ENCODE assay signal across 8 cellular contexts in genomic region chr2:210172219-210172575, GRCh38. TPM values are rescaled to one million over a fixed set of nuclear protein-coding genes. Genes with fewer than 3 reads are reported as not detected.
DNase-seq lines count a peak whose midpoint lies in the region; ATAC-seq and TF ChIP-seq lines count a peak whose summit lies in the region.

No MANE protein-coding gene starts in this region.

- peak; percentile 3 for DNase-seq in GM03348 (ENCODE audit: low spot score)
- DNase-seq in Panc1 (ENCODE audit: low read depth, low spot score): no peak
- DNase-seq in fibroblast of lung (ENCODE audit: low read depth in 2 of 2): no peak
- DNase-seq in sigmoid colon: no peak
- DNase-seq in C1 segment of cervical spinal cord (lab: John Stamatoyannopoulos, UW): no peak
- no peak for DNase-seq in T1000 (lab: John Stamatoyannopoulos, UW)
- no peak for DNase-seq in NCI-H1436 (lab: John Stamatoyannopoulos, UW)

- POLR2A ChIA-PET in Panc1 (lab: Charles Lee): no interaction called here

- H3K9me3 ChIP-seq in Panc1 (ENCODE audit: control insufficient read depth, insufficient read depth, low read depth, low read length): no peaks in the 10 kb centered on the region
- no peaks in the 10 kb centered on the region for H3K9me3 ChIP-seq in fibroblast of lung (ENCODE audit: control insufficient read depth, insufficient read depth, low read depth, low read length)
- no peaks in the 10 kb centered on the region for H3K9me3 ChIP-seq in sigmoid colon

- no peaks in the 10 kb centered on the region; the same call in 1 of the 2 replicates for H3K27me3 ChIP-seq in Panc1 (ENCODE audit: control insufficient read depth, insufficient read depth, low read length)
- no peaks in the 10 kb centered on the region for H3K27me3 ChIP-seq in fibroblast of lung (ENCODE audit: control insufficient read depth, insufficient read depth, low read length)
- H3K27me3 ChIP-seq in sigmoid colon: no peaks in the 10 kb centered on the region

- H3K36me3 ChIP-seq in Panc1 (ENCODE audit: control insufficient read depth, insufficient read depth, low read length) (no peaks in the 10 kb centered on the region), fibroblast of lung (ENCODE audit: control insufficient read depth, insufficient read depth, low read length) (no peaks in the 10 kb centered on the region), sigmoid colon (no peaks in the 10 kb centered on the region)

- CTCF ChIA-PET in Panc1 (lab: Charles Lee): no interaction called here

- H3K79me2 ChIP-seq in fibroblast of lung (ENCODE audit: control insufficient read depth, insufficient read depth, low read length): peaks cover 19% of the 10 kb centered on the region

- TF ChIP-seq POLR2A in sigmoid colon (IDR thresholded peaks at IDR 0.05): no peak

- peak overlapping the region; percentile 94 for H3K4me2 ChIP-seq in fibroblast of lung (ENCODE audit: extremely low read depth, insufficient read depth, low read length)

- BruUV-seq in Panc1 (replicated peaks; lab: Mats Ljungman, UMichigan): no TSS peak

- peaks cover 13% of the 10 kb centered on the region for H3K4me1 ChIP-seq in Panc1 (ENCODE audit: control insufficient read depth, insufficient read depth, low read length)
- H3K4me1 ChIP-seq in fibroblast of lung (ENCODE audit: control insufficient read depth, extremely low read depth, insufficient read depth, low read length): peaks cover 2% of the 10 kb centered on the region
- H3K4me1 ChIP-seq in sigmoid colon: peaks cover 0 to 33% (median 25%) of the 10 kb centered on the region in 4 donors

- peak overlapping the region; percentile 61 to 79 for H3K4me3 ChIP-seq in Panc1 (ENCODE audit: low read depth in 2 of 2, low read length in 2 of 2)
- H3K4me3 ChIP-seq in fibroblast of lung (replicated peaks in 1 of 4; ENCODE audit: control extremely low read depth in 1 of 4, insufficient read depth in 1 of 4, low read depth in 3 of 4, low read length in 4 of 4): peak overlapping the region; percentile 64 to 69 (median 66)
- H3K4me3 ChIP-seq in sigmoid colon: peak overlapping the region; percentile 50 to 97 (median 84)

- H3K27ac ChIP-seq in Panc1 (ENCODE audit: low read length): no peak overlapping the region
- H3K27ac ChIP-seq in fibroblast of lung (ENCODE audit: insufficient read depth, low read length): no peak overlapping the region
- peak overlapping the region; percentile 89 to 100 (median 100) for H3K27ac ChIP-seq in sigmoid colon

- no peak overlapping the region for H3K9ac ChIP-seq in fibroblast of lung (ENCODE audit: insufficient read depth, low read length)

- TF ChIP-seq CTCF in Panc1 (IDR thresholded peaks at IDR 0.05) (no peak), fibroblast of lung (conservative IDR thresholded peaks at IDR 0.05 in 1 of 2, IDR thresholded peaks at IDR 0.05 in 1 of 2; ENCODE audit: low read depth in 1 of 2, low read length in 2 of 2) (no peak), sigmoid colon (IDR thresholded peaks at IDR 0.05) (no peak)

- H4K20me1 ChIP-seq in fibroblast of lung (ENCODE audit: control insufficient read depth, extremely low read depth, insufficient read depth, low read length): no peaks in the 10 kb centered on the region

- in situ Hi-C loops in Panc1 (cut with HindIII; ENCODE audit: low pct_unique_long_range_greater_than_20kb, low sequenced_read_pairs): no loop called here

- ATAC-seq in Panc1 (no peak), HG02885 (IDR thresholded peaks at IDR 0.05; ENCODE audit: poor library complexity, unreplicated experiment) (no peak)

- H2AFZ ChIP-seq in fibroblast of lung (ENCODE audit: low read length): peak overlapping the region; percentile 89

- intact Hi-C loops in Panc1 (cut with micrococcal nuclease; ENCODE audit: unreplicated experiment) (no loop called here), sigmoid colon (cut with DNase I) (loop anchor here (2.0 kb wide), 1 partner anchor 23 kb away; no protein-coding TSS in a partner anchor)

- 7 to 24% methylated on average over 8 of the region's 8 CpGs for WGBS in sigmoid colon, 2 donors

- no peak for TF ChIP-seq EP300 in sigmoid colon (IDR thresholded peaks at IDR 0.05)

RNA-seq across cellular contexts. Expression of gene KANSL1L, which starts 1.0 kb away (rescaled TPM):
- total RNA-seq in Panc1 (2021; ENCODE audit: unreplicated experiment) (10.5 TPM), fibroblast of lung (21.8 and 26.1 TPM in 2 replicates), sigmoid colon (10 to 100 TPM; 32.6 to 49.0 (median 47.0) TPM)
- polyA plus RNA-seq in Panc1 (2012; ENCODE audit: insufficient read length): 2.0 TPM
- polyA plus RNA-seq in fibroblast of lung (5.5 and 7.3 TPM in 2 replicates), sigmoid colon (1 to 10 TPM; 2.8 to 3.7 (median 3.6) TPM)
- 2.9 and 3.8 TPM in 2 replicates for polyA plus RNA-seq in fibroblast of lung (2012)
- polyA minus RNA-seq in fibroblast of lung (ENCODE audit: low replicate concordance): 0.59 and 1.5 TPM in 2 replicates

RNA-seq across cellular contexts. Expression of gene ACADL, which starts 53.0 kb away (rescaled TPM):
- not detected for total RNA-seq in Panc1 (2021; ENCODE audit: unreplicated experiment)
- polyA plus RNA-seq in Panc1 (2012; ENCODE audit: insufficient read length): not detected
- 0.50 and 0.51 TPM in 2 replicates for total RNA-seq in fibroblast of lung
- polyA plus RNA-seq in fibroblast of lung: 0.03 and 0.07 TPM in 2 replicates
- not detected in 2 replicates for polyA plus RNA-seq in fibroblast of lung (2012)
- not detected in 2 replicates for polyA minus RNA-seq in fibroblast of lung (ENCODE audit: low replicate concordance)
- 1 to 10 TPM in 3 of 4 donors, under 1 TPM in 1; 0.81 to 4.7 (median 3.9) TPM for total RNA-seq in sigmoid colon
- under 1 TPM in 2 of 3 donors, not detected in 1; 0.15 to 0.60 TPM for polyA plus RNA-seq in sigmoid colon

Comparison
In these comparisons a context has a peak if more than half of its experiments do, and no peak if none do; other contexts are left out.
1. H3K27ac ChIP-seq: peak in sigmoid colon (4 of 4); none in Panc1 (single experiment) and fibroblast of lung (single experiment).
2. Peak in every context shown above with its lines, with median percentiles within 50 percentile points of each other: H3K4me3 ChIP-seq.